In genomic region chr7:121480058-121480457, GRCh38 we compare ENCODE assay signal across 11 cellular contexts.
DNase-seq lines count a peak whose midpoint lies in the region; ATAC-seq lines count a peak whose summit lies in the region.
"Had no signal": no experiment of that assay in that cellular context is flagged by ENCODE, and none has a peak within 500 bp of the region (broad histone marks: within the 10 kb centered on the region; RNA-seq: fewer than 3 reads in every experiment).

No MANE protein-coding gene starts in this region.

- H3K36me3 ChIP-seq in adipocyte (ENCODE audit: control insufficient read depth, insufficient read depth, low read length, severe bottlenecking) = no peaks in the 10 kb centered on the region

- H3K4me1 ChIP-seq in adipocyte (ENCODE audit: control insufficient read depth, insufficient read depth, low read length) = peaks cover 25% of the 10 kb centered on the region

- no peak overlapping the region for H3K9ac ChIP-seq in adipocyte (ENCODE audit: low read length)

- no peak for ATAC-seq in HG03045 (IDR thresholded peaks at IDR 0.05; ENCODE audit: unreplicated experiment)
- ATAC-seq: activated CD8-positive, alpha-beta T cell treated with anti-CD3 and anti-CD28 coated beads, Interleukin-2, amount 10 ng/mL, durations not matched to agents 7 days and 5 days had no signal

- DNase-seq in Ammon's horn (ENCODE audit: low spot score) (peak; percentile 25), M059J (ENCODE audit: low read depth) (peak; percentile 50), adipocyte (ENCODE audit: low read depth) (peak; percentile 80), medulla oblongata (ENCODE audit: extremely low spot score) (peak; percentile 58), NCI-H1105 (lab: John Stamatoyannopoulos, UW) (no peak), NCI-H446 (lab: John Stamatoyannopoulos, UW) (no peak), cortex of kidney (lab: John Stamatoyannopoulos, UW) (no peak)
- DNase-seq: activated CD8-positive, alpha-beta T cell treated with anti-CD3 and anti-CD28 coated beads, Interleukin-2, amount 10 ng/mL, durations not matched to agents 7 days and 5 days; activated gamma-delta T cell treated with Interleukin-2 at 50 U/mL for 16 hours; NCI-H2171 treated with DMSO at 0.1 percent for 48 hours had no signal

- no peak overlapping the region for H3K4me3 ChIP-seq in adipocyte (ENCODE audit: low read length)

- no peaks in the 10 kb centered on the region for H3K27me3 ChIP-seq in adipocyte (replicated peaks; ENCODE audit: control insufficient read depth, insufficient read depth, low read length)

- H3K9me3 ChIP-seq in adipocyte (ENCODE audit: control insufficient read depth, low read length) = no peaks in the 10 kb centered on the region

Comparison
In these comparisons a context has a peak if more than half of its experiments do, and no peak if none do; other contexts are left out.
1. DNase-seq: peak in Ammon's horn (single experiment), M059J (single experiment), adipocyte (single experiment) and medulla oblongata (single experiment); none in NCI-H1105 (single experiment), NCI-H446 (0 of 2) and cortex of kidney (single experiment).